Comparison of ENCODE assay signal across 2 cellular contexts in the genomic region with DNA sequence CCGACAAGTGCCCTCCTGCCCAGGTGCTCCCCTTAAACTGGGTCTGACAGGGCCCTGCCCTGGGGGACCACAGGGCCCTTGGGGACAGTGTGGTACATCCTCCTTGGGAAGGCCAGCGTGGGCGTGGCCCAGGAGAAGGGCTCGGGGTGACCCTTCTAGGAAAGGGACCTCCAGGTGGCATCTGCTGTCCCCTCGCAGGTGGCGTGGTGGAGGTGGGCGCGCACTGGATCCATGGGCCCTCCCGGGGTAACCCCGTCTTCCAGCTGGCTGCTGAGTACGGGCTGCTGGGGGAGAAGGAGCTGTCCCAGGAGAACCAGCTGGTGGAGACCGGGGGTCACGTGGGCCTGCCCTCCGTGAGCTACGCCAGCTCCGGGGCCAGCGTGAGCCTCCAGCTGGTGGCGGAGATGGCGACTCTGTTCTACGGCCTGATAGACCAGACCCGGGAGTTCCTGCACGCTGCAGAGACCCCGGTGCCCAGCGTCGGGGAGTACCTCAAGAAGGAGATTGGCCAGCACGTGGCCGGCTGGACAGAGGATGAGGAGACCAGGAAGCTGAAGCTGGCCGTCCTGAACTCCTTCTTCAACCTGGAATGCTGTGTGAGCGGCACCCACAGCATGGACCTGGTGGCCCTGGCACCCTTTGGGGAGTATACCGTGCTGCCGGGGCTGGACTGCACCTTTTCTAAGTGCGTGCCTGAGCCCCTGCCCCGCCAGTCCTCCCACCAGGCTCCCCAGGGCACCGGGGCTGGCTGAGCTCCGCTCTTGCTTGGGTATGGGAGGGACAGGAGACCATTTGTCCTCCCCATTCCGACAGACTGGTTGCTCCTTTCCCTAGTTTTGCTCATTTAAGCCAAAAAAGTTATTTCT.
TF ChIP-seq lines count a peak whose summit lies in the region.

No MANE protein-coding gene starts in this region.

TF ChIP-seq in SK-N-SH, 30 proteins besides CTCF, POLR2A, EP300 and RAD21 (continued from another document):
- TF ChIP-seq, protein P1, sequence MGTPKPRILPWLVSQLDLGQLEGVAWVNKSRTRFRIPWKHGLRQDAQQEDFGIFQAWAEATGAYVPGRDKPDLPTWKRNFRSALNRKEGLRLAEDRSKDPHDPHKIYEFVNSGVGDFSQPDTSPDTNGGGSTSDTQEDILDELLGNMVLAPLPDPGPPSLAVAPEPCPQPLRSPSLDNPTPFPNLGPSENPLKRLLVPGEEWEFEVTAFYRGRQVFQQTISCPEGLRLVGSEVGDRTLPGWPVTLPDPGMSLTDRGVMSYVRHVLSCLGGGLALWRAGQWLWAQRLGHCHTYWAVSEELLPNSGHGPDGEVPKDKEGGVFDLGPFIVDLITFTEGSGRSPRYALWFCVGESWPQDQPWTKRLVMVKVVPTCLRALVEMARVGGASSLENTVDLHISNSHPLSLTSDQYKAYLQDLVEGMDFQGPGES (IDR thresholded peaks at IDR 0.05; ENCODE audit: low read depth, low read length) = no peak
- TF ChIP-seq, protein P2, sequence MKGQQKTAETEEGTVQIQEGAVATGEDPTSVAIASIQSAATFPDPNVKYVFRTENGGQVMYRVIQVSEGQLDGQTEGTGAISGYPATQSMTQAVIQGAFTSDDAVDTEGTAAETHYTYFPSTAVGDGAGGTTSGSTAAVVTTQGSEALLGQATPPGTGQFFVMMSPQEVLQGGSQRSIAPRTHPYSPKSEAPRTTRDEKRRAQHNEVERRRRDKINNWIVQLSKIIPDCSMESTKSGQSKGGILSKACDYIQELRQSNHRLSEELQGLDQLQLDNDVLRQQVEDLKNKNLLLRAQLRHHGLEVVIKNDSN (IDR thresholded peaks at IDR 0.05; ENCODE audit: borderline replicate concordance, low read depth) = no peak
- TF ChIP-seq JUND (IDR thresholded peaks at IDR 0.05) (no peak), FOXM1 (IDR thresholded peaks at IDR 0.05; ENCODE audit: low read depth) (no peak), NFIC (IDR thresholded peaks at IDR 0.05; ENCODE audit: borderline replicate concordance) (no peak), EZH2phosphoT487 (IDR thresholded peaks at IDR 0.05; ENCODE audit: borderline replicate concordance, low read depth) (no peak), YY1 (IDR thresholded peaks at IDR 0.05; ENCODE audit: low read depth) (no peak)

TF ChIP-seq in SK-N-SH treated with all-trans-retinoic acid at 6 μM for 48 hours, 23 proteins besides CTCF, POLR2A, EP300 and RAD21 (continued from another document):
- TF ChIP-seq CSDC2 (CRISPR knock-in tag; IDR thresholded peaks at IDR 0.05) = no peak
- TF ChIP-seq ZFP30 (CRISPR knock-in tag; IDR thresholded peaks at IDR 0.05) = no peak
- TF ChIP-seq ZNF70 (CRISPR knock-in tag; IDR thresholded peaks at IDR 0.05) = no peak
- TF ChIP-seq, protein P3, sequence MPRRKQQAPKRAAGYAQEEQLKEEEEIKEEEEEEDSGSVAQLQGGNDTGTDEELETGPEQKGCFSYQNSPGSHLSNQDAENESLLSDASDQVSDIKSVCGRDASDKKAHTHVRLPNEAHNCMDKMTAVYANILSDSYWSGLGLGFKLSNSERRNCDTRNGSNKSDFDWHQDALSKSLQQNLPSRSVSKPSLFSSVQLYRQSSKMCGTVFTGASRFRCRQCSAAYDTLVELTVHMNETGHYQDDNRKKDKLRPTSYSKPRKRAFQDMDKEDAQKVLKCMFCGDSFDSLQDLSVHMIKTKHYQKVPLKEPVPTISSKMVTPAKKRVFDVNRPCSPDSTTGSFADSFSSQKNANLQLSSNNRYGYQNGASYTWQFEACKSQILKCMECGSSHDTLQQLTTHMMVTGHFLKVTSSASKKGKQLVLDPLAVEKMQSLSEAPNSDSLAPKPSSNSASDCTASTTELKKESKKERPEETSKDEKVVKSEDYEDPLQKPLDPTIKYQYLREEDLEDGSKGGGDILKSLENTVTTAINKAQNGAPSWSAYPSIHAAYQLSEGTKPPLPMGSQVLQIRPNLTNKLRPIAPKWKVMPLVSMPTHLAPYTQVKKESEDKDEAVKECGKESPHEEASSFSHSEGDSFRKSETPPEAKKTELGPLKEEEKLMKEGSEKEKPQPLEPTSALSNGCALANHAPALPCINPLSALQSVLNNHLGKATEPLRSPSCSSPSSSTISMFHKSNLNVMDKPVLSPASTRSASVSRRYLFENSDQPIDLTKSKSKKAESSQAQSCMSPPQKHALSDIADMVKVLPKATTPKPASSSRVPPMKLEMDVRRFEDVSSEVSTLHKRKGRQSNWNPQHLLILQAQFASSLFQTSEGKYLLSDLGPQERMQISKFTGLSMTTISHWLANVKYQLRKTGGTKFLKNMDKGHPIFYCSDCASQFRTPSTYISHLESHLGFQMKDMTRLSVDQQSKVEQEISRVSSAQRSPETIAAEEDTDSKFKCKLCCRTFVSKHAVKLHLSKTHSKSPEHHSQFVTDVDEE (CRISPR knock-in tag; IDR thresholded peaks at IDR 0.05) = no peak
TF ChIP-seq in SK-N-SH treated with all-trans-retinoic acid at 6 μM for 48 hours: peak in this region for 0.
